ENCODE assay signal across 1 cellular context in the genomic region with DNA sequence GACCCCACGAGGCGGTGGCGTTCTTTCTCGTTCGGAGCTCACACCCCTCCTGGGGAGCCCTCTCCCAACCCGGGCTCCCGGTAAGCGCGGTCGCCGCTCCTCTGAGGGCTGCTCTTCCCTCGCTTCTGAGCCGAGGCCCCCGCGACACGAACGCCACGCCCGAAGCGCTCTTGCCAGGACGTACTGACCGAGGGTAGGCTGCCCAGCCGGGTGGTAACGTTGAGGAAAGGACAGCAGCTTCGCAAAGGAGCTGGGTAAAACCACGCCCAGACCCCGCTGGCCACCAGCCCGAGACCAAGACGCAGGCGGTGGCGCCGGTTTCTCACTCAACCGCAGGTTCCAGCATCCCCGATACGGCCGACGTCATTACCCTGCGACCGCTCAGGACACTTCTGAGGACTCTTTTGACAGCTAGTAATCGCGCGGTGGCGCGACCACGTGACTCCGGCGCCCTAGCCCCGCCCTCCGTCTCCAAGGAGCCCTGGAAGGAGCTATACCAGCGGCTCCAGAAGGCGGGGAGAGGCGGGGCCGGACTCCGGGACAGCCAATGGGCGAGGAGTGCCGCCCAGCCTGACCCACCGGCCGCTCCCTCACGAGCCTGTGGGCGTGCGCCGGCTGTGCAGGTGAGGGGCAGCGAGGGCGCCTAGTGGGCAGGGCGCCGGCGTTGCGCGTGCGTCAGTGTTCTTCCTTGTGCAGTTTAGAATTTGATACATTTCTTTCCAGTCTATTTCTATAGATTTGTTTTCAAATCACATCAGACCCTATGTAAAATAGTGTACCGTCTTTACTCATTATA.
TF ChIP-seq lines count a peak whose summit lies in the region.

No MANE protein-coding gene starts in this region.

TF ChIP-seq in HepG2, 621 proteins besides CTCF, POLR2A, EP300 and RAD21 (continued from another document and continues in another):
- TF ChIP-seq, protein P1, sequence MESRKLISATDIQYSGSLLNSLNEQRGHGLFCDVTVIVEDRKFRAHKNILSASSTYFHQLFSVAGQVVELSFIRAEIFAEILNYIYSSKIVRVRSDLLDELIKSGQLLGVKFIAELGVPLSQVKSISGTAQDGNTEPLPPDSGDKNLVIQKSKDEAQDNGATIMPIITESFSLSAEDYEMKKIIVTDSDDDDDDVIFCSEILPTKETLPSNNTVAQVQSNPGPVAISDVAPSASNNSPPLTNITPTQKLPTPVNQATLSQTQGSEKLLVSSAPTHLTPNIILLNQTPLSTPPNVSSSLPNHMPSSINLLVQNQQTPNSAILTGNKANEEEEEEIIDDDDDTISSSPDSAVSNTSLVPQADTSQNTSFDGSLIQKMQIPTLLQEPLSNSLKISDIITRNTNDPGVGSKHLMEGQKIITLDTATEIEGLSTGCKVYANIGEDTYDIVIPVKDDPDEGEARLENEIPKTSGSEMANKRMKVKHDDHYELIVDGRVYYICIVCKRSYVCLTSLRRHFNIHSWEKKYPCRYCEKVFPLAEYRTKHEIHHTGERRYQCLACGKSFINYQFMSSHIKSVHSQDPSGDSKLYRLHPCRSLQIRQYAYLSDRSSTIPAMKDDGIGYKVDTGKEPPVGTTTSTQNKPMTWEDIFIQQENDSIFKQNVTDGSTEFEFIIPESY (CRISPR knock-in tag; IDR thresholded peaks at IDR 0.05): no peak
- no peak for TF ChIP-seq NONO (IDR thresholded peaks at IDR 0.05)
- peak; percentile 93 for TF ChIP-seq NONO (CRISPR knock-in tag; conservative IDR thresholded peaks at IDR 0.05)
- TF ChIP-seq CBFB (CRISPR knock-in tag; IDR thresholded peaks at IDR 0.05): peak; percentile 97
- no peak; the same call in 1 of the 2 replicates for TF ChIP-seq ZBTB21 (CRISPR knock-in tag; IDR thresholded peaks at IDR 0.05)
- TF ChIP-seq ZNF557 (CRISPR knock-in tag; IDR thresholded peaks at IDR 0.05): no peak
- TF ChIP-seq ZMYM3 (CRISPR knock-in tag; IDR thresholded peaks at IDR 0.05): no peak
- no peak for TF ChIP-seq GZF1 (CRISPR knock-in tag; IDR thresholded peaks at IDR 0.05)
- TF ChIP-seq HOXA5 (CRISPR knock-in tag; IDR thresholded peaks at IDR 0.05): peak; percentile 90
- TF ChIP-seq, protein P2, sequence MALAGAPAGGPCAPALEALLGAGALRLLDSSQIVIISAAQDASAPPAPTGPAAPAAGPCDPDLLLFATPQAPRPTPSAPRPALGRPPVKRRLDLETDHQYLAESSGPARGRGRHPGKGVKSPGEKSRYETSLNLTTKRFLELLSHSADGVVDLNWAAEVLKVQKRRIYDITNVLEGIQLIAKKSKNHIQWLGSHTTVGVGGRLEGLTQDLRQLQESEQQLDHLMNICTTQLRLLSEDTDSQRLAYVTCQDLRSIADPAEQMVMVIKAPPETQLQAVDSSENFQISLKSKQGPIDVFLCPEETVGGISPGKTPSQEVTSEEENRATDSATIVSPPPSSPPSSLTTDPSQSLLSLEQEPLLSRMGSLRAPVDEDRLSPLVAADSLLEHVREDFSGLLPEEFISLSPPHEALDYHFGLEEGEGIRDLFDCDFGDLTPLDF (CRISPR knock-in tag; IDR thresholded peaks at IDR 0.05): 0 out of 2 replicates have a peak, but pooled peaks have one; percentile 47
- TF ChIP-seq ZNF562 (CRISPR knock-in tag; IDR thresholded peaks at IDR 0.05; ENCODE audit: borderline replicate concordance): no peak
- TF ChIP-seq PTBP1 (IDR thresholded peaks at IDR 0.05; ENCODE audit: low read depth, low read length, poor library complexity, severe bottlenecking): no peak
- TF ChIP-seq, protein P3, sequence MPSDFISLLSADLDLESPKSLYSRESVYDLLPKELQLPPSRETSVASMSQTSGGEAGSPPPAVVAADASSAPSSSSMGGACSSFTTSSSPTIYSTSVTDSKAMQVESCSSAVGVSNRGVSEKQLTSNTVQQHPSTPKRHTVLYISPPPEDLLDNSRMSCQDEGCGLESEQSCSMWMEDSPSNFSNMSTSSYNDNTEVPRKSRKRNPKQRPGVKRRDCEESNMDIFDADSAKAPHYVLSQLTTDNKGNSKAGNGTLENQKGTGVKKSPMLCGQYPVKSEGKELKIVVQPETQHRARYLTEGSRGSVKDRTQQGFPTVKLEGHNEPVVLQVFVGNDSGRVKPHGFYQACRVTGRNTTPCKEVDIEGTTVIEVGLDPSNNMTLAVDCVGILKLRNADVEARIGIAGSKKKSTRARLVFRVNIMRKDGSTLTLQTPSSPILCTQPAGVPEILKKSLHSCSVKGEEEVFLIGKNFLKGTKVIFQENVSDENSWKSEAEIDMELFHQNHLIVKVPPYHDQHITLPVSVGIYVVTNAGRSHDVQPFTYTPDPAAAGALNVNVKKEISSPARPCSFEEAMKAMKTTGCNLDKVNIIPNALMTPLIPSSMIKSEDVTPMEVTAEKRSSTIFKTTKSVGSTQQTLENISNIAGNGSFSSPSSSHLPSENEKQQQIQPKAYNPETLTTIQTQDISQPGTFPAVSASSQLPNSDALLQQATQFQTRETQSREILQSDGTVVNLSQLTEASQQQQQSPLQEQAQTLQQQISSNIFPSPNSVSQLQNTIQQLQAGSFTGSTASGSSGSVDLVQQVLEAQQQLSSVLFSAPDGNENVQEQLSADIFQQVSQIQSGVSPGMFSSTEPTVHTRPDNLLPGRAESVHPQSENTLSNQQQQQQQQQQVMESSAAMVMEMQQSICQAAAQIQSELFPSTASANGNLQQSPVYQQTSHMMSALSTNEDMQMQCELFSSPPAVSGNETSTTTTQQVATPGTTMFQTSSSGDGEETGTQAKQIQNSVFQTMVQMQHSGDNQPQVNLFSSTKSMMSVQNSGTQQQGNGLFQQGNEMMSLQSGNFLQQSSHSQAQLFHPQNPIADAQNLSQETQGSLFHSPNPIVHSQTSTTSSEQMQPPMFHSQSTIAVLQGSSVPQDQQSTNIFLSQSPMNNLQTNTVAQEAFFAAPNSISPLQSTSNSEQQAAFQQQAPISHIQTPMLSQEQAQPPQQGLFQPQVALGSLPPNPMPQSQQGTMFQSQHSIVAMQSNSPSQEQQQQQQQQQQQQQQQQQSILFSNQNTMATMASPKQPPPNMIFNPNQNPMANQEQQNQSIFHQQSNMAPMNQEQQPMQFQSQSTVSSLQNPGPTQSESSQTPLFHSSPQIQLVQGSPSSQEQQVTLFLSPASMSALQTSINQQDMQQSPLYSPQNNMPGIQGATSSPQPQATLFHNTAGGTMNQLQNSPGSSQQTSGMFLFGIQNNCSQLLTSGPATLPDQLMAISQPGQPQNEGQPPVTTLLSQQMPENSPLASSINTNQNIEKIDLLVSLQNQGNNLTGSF (CRISPR knock-in tag; IDR thresholded peaks at IDR 0.05): no peak
- TF ChIP-seq, protein P4, sequence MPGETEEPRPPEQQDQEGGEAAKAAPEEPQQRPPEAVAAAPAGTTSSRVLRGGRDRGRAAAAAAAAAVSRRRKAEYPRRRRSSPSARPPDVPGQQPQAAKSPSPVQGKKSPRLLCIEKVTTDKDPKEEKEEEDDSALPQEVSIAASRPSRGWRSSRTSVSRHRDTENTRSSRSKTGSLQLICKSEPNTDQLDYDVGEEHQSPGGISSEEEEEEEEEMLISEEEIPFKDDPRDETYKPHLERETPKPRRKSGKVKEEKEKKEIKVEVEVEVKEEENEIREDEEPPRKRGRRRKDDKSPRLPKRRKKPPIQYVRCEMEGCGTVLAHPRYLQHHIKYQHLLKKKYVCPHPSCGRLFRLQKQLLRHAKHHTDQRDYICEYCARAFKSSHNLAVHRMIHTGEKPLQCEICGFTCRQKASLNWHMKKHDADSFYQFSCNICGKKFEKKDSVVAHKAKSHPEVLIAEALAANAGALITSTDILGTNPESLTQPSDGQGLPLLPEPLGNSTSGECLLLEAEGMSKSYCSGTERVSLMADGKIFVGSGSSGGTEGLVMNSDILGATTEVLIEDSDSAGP (CRISPR knock-in tag; IDR thresholded peaks at IDR 0.05; ENCODE audit: borderline replicate concordance): peak; percentile 92
- TF ChIP-seq, protein P5, sequence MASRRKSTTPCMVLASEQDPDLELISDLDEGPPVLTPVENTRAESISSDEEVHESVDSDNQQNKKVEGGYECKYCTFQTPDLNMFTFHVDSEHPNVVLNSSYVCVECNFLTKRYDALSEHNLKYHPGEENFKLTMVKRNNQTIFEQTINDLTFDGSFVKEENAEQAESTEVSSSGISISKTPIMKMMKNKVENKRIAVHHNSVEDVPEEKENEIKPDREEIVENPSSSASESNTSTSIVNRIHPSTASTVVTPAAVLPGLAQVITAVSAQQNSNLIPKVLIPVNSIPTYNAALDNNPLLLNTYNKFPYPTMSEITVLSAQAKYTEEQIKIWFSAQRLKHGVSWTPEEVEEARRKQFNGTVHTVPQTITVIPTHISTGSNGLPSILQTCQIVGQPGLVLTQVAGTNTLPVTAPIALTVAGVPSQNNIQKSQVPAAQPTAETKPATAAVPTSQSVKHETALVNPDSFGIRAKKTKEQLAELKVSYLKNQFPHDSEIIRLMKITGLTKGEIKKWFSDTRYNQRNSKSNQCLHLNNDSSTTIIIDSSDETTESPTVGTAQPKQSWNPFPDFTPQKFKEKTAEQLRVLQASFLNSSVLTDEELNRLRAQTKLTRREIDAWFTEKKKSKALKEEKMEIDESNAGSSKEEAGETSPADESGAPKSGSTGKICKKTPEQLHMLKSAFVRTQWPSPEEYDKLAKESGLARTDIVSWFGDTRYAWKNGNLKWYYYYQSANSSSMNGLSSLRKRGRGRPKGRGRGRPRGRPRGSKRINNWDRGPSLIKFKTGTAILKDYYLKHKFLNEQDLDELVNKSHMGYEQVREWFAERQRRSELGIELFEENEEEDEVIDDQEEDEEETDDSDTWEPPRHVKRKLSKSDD (CRISPR knock-in tag; IDR thresholded peaks at IDR 0.05; ENCODE audit: low read depth): 0 out of 2 replicates have a peak, but pooled peaks have one; percentile 79
- TF ChIP-seq SNRNP70 (IDR thresholded peaks at IDR 0.05; ENCODE audit: low read depth, low read length): no peak
- TF ChIP-seq MED13 (CRISPR knock-in tag; IDR thresholded peaks at IDR 0.05): 0 out of 2 replicates have a peak, but pooled peaks have one; percentile 19
- TF ChIP-seq, protein P6, sequence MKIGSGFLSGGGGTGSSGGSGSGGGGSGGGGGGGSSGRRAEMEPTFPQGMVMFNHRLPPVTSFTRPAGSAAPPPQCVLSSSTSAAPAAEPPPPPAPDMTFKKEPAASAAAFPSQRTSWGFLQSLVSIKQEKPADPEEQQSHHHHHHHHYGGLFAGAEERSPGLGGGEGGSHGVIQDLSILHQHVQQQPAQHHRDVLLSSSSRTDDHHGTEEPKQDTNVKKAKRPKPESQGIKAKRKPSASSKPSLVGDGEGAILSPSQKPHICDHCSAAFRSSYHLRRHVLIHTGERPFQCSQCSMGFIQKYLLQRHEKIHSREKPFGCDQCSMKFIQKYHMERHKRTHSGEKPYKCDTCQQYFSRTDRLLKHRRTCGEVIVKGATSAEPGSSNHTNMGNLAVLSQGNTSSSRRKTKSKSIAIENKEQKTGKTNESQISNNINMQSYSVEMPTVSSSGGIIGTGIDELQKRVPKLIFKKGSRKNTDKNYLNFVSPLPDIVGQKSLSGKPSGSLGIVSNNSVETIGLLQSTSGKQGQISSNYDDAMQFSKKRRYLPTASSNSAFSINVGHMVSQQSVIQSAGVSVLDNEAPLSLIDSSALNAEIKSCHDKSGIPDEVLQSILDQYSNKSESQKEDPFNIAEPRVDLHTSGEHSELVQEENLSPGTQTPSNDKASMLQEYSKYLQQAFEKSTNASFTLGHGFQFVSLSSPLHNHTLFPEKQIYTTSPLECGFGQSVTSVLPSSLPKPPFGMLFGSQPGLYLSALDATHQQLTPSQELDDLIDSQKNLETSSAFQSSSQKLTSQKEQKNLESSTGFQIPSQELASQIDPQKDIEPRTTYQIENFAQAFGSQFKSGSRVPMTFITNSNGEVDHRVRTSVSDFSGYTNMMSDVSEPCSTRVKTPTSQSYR (CRISPR knock-in tag; IDR thresholded peaks at IDR 0.05; ENCODE audit: borderline replicate concordance): no peak
- TF ChIP-seq, protein P7, sequence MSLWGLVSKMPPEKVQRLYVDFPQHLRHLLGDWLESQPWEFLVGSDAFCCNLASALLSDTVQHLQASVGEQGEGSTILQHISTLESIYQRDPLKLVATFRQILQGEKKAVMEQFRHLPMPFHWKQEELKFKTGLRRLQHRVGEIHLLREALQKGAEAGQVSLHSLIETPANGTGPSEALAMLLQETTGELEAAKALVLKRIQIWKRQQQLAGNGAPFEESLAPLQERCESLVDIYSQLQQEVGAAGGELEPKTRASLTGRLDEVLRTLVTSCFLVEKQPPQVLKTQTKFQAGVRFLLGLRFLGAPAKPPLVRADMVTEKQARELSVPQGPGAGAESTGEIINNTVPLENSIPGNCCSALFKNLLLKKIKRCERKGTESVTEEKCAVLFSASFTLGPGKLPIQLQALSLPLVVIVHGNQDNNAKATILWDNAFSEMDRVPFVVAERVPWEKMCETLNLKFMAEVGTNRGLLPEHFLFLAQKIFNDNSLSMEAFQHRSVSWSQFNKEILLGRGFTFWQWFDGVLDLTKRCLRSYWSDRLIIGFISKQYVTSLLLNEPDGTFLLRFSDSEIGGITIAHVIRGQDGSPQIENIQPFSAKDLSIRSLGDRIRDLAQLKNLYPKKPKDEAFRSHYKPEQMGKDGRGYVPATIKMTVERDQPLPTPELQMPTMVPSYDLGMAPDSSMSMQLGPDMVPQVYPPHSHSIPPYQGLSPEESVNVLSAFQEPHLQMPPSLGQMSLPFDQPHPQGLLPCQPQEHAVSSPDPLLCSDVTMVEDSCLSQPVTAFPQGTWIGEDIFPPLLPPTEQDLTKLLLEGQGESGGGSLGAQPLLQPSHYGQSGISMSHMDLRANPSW (CRISPR knock-in tag; IDR thresholded peaks at IDR 0.05; ENCODE audit: borderline replicate concordance): no peak; the same call in 1 of the 2 replicates
- peak; percentile 83 for TF ChIP-seq GATAD2A (CRISPR knock-in tag; IDR thresholded peaks at IDR 0.05)
- TF ChIP-seq RBM22 (optimal IDR thresholded peaks at IDR 0.05; ENCODE audit: low read length): no peak
- TF ChIP-seq, protein P8, sequence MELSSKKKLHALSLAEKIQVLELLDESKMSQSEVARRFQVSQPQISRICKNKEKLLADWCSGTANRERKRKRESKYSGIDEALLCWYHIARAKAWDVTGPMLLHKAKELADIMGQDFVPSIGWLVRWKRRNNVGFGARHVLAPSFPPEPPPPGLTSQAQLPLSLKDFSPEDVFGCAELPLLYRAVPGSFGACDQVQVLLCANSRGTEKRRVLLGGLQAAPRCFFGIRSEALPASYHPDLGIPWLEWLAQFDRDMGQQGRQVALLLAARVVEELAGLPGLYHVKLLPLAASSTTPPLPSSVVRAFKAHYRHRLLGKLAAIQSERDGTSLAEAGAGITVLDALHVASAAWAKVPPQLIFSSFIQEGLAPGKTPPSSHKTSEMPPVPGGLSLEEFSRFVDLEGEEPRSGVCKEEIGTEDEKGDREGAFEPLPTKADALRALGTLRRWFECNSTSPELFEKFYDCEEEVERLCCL (CRISPR knock-in tag; IDR thresholded peaks at IDR 0.05; ENCODE audit: borderline replicate concordance): no peak; the same call in 1 of the 2 replicates
- TF ChIP-seq XRCC5 (optimal IDR thresholded peaks at IDR 0.05; ENCODE audit: low read length): peak; percentile 49
- peak; percentile 89 for TF ChIP-seq YEATS2 (CRISPR knock-in tag; IDR thresholded peaks at IDR 0.05; ENCODE audit: borderline replicate concordance)
- TF ChIP-seq KAT8 (CRISPR knock-in tag; IDR thresholded peaks at IDR 0.05): peak; percentile 99
- TF ChIP-seq, protein P9, sequence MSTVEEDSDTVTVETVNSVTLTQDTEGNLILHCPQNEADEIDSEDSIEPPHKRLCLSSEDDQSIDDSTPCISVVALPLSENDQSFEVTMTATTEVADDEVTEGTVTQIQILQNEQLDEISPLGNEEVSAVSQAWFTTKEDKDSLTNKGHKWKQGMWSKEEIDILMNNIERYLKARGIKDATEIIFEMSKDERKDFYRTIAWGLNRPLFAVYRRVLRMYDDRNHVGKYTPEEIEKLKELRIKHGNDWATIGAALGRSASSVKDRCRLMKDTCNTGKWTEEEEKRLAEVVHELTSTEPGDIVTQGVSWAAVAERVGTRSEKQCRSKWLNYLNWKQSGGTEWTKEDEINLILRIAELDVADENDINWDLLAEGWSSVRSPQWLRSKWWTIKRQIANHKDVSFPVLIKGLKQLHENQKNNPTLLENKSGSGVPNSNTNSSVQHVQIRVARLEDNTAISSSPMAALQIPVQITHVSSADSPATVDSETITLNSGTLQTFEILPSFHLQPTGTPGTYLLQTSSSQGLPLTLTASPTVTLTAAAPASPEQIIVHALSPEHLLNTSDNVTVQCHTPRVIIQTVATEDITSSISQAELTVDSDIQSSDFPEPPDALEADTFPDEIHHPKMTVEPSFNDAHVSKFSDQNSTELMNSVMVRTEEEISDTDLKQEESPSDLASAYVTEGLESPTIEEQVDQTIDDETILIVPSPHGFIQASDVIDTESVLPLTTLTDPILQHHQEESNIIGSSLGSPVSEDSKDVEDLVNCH (CRISPR knock-in tag; IDR thresholded peaks at IDR 0.05): no peak
- TF ChIP-seq ZNF792 (CRISPR knock-in tag; IDR thresholded peaks at IDR 0.05): peak; percentile 53; the same call in 1 of the 2 replicates
